Comparison of ENCODE assay signal across 11 cellular contexts in genomic region chr1:46528297-46528955, GRCh38. TPM values are rescaled to one million over a fixed set of nuclear protein-coding genes. Genes with fewer than 3 reads are reported as not detected.
DNase-seq lines count a peak whose midpoint lies in the region; ATAC-seq and TF ChIP-seq lines count a peak whose summit lies in the region.
"Had no signal": no experiment of that assay in that cellular context is flagged by ENCODE, and none has a peak within 500 bp of the region (broad histone marks: within the 10 kb centered on the region; RNA-seq: fewer than 3 reads in every experiment).

No MANE protein-coding gene starts in this region.

- WGBS in testis, 2 donors, result 49 to 53% methylated on average over 11 of the region's 11 CpGs

- TF ChIP-seq POLR2A in testis (IDR thresholded peaks at IDR 0.05), result no peak

- ATAC-seq in CD4-positive, CD25-positive, alpha-beta regulatory T cell (ENCODE audit: low read depth in 2 of 2), result no peak
- no peak for ATAC-seq in HG03045 (IDR thresholded peaks at IDR 0.05; ENCODE audit: unreplicated experiment)

- H3K36me3 Mint-ChIP-seq in CD4-positive, CD25-positive, alpha-beta regulatory T cell, result no peaks in the 10 kb centered on the region
- H3K36me3 Mint-ChIP-seq in endothelial cell (ENCODE audit: low read depth, unreplicated experiment), result peaks cover 4% of the 10 kb centered on the region

- intact Hi-C loops in testis (cut with DNase I; ENCODE audit: low total_unique reads), result loop anchor here (10.0 kb wide), 2 partner anchors 84 to 124 kb away; no protein-coding TSS in a partner anchor

- H3K36me3 ChIP-seq in CD4-positive, CD25-positive, alpha-beta regulatory T cell (ENCODE audit: control insufficient read depth, insufficient read depth, low read length), result no peaks in the 10 kb centered on the region
- H3K36me3 ChIP-seq in testis (ENCODE audit: low read depth, missing control alignments), result no peaks in the 10 kb centered on the region

- H3K4me3 ChIP-seq in CD4-positive, CD25-positive, alpha-beta regulatory T cell (ENCODE audit: low read depth, low read length), result no peak overlapping the region
- no peak overlapping the region for H3K4me3 ChIP-seq in testis

- H3K27ac ChIP-seq in CD4-positive, CD25-positive, alpha-beta regulatory T cell (ENCODE audit: insufficient read depth, low read length, poor library complexity, severe bottlenecking), result no peak overlapping the region
- H3K27ac ChIP-seq in testis, result no peak overlapping the region

- no peaks in the 10 kb centered on the region for H3K9me3 Mint-ChIP-seq in CD4-positive, CD25-positive, alpha-beta regulatory T cell
- H3K9me3 Mint-ChIP-seq in endothelial cell (ENCODE audit: unreplicated experiment), result no peaks in the 10 kb centered on the region

- H3K9me3 ChIP-seq in CD4-positive, CD25-positive, alpha-beta regulatory T cell (ENCODE audit: control insufficient read depth in 2 of 2, low read length in 2 of 2), result no peaks in the 10 kb centered on the region
- H3K9me3 ChIP-seq in testis, result no peaks in the 10 kb centered on the region

- TF ChIP-seq CTCF in endothelial cell (IDR thresholded peaks at IDR 0.05; ENCODE audit: unreplicated experiment), result peak; percentile 4
- no peak for TF ChIP-seq CTCF in testis (IDR thresholded peaks at IDR 0.05)

- H3K27me3 ChIP-seq in CD4-positive, CD25-positive, alpha-beta regulatory T cell (ENCODE audit: control insufficient read depth, insufficient read depth, low read length), result no peaks in the 10 kb centered on the region
- no peaks in the 10 kb centered on the region for H3K27me3 ChIP-seq in testis

- H3K4me1 ChIP-seq in CD4-positive, CD25-positive, alpha-beta regulatory T cell (ENCODE audit: control insufficient read depth, insufficient read depth, low read length, poor library complexity, severe bottlenecking), result peaks cover 7% of the 10 kb centered on the region
- no peaks in the 10 kb centered on the region for H3K4me1 ChIP-seq in testis

- H3K27me3 Mint-ChIP-seq in CD4-positive, CD25-positive, alpha-beta regulatory T cell, result peaks cover 10% of the 10 kb centered on the region
- peaks cover 15% of the 10 kb centered on the region for H3K27me3 Mint-ChIP-seq in endothelial cell (ENCODE audit: unreplicated experiment)

- H3K4me1 Mint-ChIP-seq in CD4-positive, CD25-positive, alpha-beta regulatory T cell, result peaks cover 6 to 19% (median 13%) of the 10 kb centered on the region in 4 donors
- H3K4me1 Mint-ChIP-seq in endothelial cell (ENCODE audit: unreplicated experiment), result peaks cover 23% of the 10 kb centered on the region

- peak overlapping the region; percentile 9 to 89 (median 41) for H3K27ac Mint-ChIP-seq in CD4-positive, CD25-positive, alpha-beta regulatory T cell
- H3K27ac Mint-ChIP-seq in endothelial cell (ENCODE audit: unreplicated experiment), result no peak overlapping the region

- DNase-seq in 8988T, result peak; percentile 62
- peak in 1 of 3 donors; percentile 29 for DNase-seq in CD4-positive, CD25-positive, alpha-beta regulatory T cell
- DNase-seq in NCI-H82 treated with DMSO at 0.1 percent for 48 hours (lab: John Stamatoyannopoulos, UW; ENCODE audit: unreplicated experiment), result peak; percentile 52
- DNase-seq in endothelial cell (ENCODE audit: low spot score), result no peak
- DNase-seq in testis, result no peak
- no peak for DNase-seq in dedifferentiated amniotic fluid mesenchymal stem cell (ENCODE audit: extremely low spot score)
- DNase-seq in HuH-7.5 (ENCODE audit: low spot score), result no peak

- peak overlapping the region; percentile 16 to 81 (median 40) for H3K4me3 Mint-ChIP-seq in CD4-positive, CD25-positive, alpha-beta regulatory T cell
- H3K4me3 Mint-ChIP-seq in endothelial cell (ENCODE audit: unreplicated experiment), result no peak overlapping the region

RNA-seq across cellular contexts. Expression of gene KNCN, which starts 23.0 kb away (rescaled TPM):
- total RNA-seq in CD4-positive, CD25-positive, alpha-beta regulatory T cell, result not detected
- not detected for polyA plus RNA-seq in CD4-positive, CD25-positive, alpha-beta regulatory T cell
- total RNA-seq in endothelial cell (ENCODE audit: unreplicated experiment) (not detected), testis (under 1 TPM; 0.43 to 0.47 TPM)
- 4.0 TPM for polyA plus RNA-seq in testis (ENCODE audit: insufficient read depth, low read depth, low replicate concordance)
- total RNA-seq: glomerular endothelial cell; sciatic nerve; T-helper 2 cell treated with Interferon-gamma antibody and Interleukin-4, amounts not matched to agents 100 ng/mL and 5 ng/mL, for 36 hours had no signal

RNA-seq across cellular contexts. Expression of gene DMBX1, which starts 38.8 kb away (rescaled TPM):
- not detected for total RNA-seq in CD4-positive, CD25-positive, alpha-beta regulatory T cell
- polyA plus RNA-seq in CD4-positive, CD25-positive, alpha-beta regulatory T cell, result not detected
- total RNA-seq in endothelial cell (ENCODE audit: unreplicated experiment) (not detected), testis (1 to 10 TPM; 1.7 to 2.0 TPM)
- polyA plus RNA-seq in testis (ENCODE audit: insufficient read depth, low read depth, low replicate concordance), result 1.1 TPM
- total RNA-seq: glomerular endothelial cell had no signal

Comparison
In these comparisons a context has a peak if more than half of its experiments do, and no peak if none do; other contexts are left out.
1. DNase-seq: peak in 8988T (single experiment) and NCI-H82 treated with DMSO at 0.1 percent for 48 hours (single experiment); none in endothelial cell (single experiment), testis (single experiment), dedifferentiated amniotic fluid mesenchymal stem cell (single experiment) and HuH-7.5 (single experiment).